In genomic region chr18:79986726-79987125, GRCh38 we compare ENCODE assay signal across 9 cellular contexts. TPM values are rescaled to one million over a fixed set of nuclear protein-coding genes. Genes with fewer than 3 reads are reported as not detected.
DNase-seq lines count a peak whose midpoint lies in the region; ATAC-seq and TF ChIP-seq lines count a peak whose summit lies in the region.
"Had no signal": no experiment of that assay in that cellular context is flagged by ENCODE, and none has a peak within 500 bp of the region (broad histone marks: within the 10 kb centered on the region; RNA-seq: fewer than 3 reads in every experiment).

No MANE protein-coding gene starts in this region.

- peak overlapping the region; percentile 39 for H3K4me2 ChIP-seq in H9 (ENCODE audit: insufficient read depth, insufficient read length, low read length)

- no CpG with 5 or more reads among the region's 7 CpGs for WGBS in H9 (ENCODE audit: extremely low coverage, insufficient read length, low lambda C conversion rate)

- no peak overlapping the region for H3K18ac ChIP-seq in H9 (ENCODE audit: insufficient read length, low read depth, low read length)

- H4K5ac ChIP-seq in H9 (ENCODE audit: insufficient read length, low read depth, low read length): no peak overlapping the region

- in situ Hi-C loops in astrocyte of the spinal cord (cut with HindIII; ENCODE audit: low sequenced_read_pairs): no loop called here

- H3K4me3 ChIP-seq in astrocyte of the spinal cord (ENCODE audit: low read depth, low read length): peak overlapping the region; percentile 84

- H3K27ac ChIP-seq in H9 (ENCODE audit: insufficient read length, low read depth, low read length): no peak overlapping the region

- H2AK5ac ChIP-seq in H9 (ENCODE audit: insufficient read length, low read length): no peak overlapping the region

- peaks cover 8% of the 10 kb centered on the region for H3K23me2 ChIP-seq in H9 (ENCODE audit: insufficient read length, low read depth, low read length, poor library complexity, severe bottlenecking)

- no peak overlapping the region for H3K23ac ChIP-seq in H9 (ENCODE audit: insufficient read length, low read depth, low read length)

- H3K4me1 Mint-ChIP-seq in H9 (peaks cover 13 to 14% of the 10 kb centered on the region in 2 experiments), mesothelial cell of epicardium (peaks cover 28% of the 10 kb centered on the region)

- no peaks in the 10 kb centered on the region for H3K27me3 ChIP-seq in H9 (ENCODE audit: insufficient read depth, low read length)

- H3K36me3 Mint-ChIP-seq in H9 (ENCODE audit: insufficient read depth in 1 of 3, low read depth in 3 of 3) (peaks cover 19 to 37% (median 32%) of the 10 kb centered on the region in 3 experiments), mesothelial cell of epicardium (peaks cover 9% of the 10 kb centered on the region)

- H4K8ac ChIP-seq in H9 (replicated peaks; ENCODE audit: insufficient read length, low read depth, low read length): no peak overlapping the region

- H4K20me1 ChIP-seq in H9 (ENCODE audit: control insufficient read depth, insufficient read depth, insufficient read length): no peaks in the 10 kb centered on the region

- no peaks in the 10 kb centered on the region for H3K9me3 Mint-ChIP-seq in H9
- H3K9me3 Mint-ChIP-seq in mesothelial cell of epicardium: no peaks in the 10 kb centered on the region

- peak overlapping the region; percentile 20 for H3K9ac ChIP-seq in H9 (ENCODE audit: extremely low read depth, insufficient read length, low read length)

- H3K79me1 ChIP-seq in H9 (ENCODE audit: insufficient read depth, low read depth, low read length, poor library complexity, severe bottlenecking): peaks cover 6% of the 10 kb centered on the region

- DNase-seq in AG08395 (ENCODE audit: low spot score) (peak; percentile 33), H9 (no peak), astrocyte of the spinal cord (ENCODE audit: low read depth, low spot score) (no peak), mesothelial cell of epicardium (ENCODE audit: low spot score in 2 of 2, unreplicated experiment in 2 of 2) (no peak), mucosa of gallbladder (ENCODE audit: low spot score) (no peak)
- DNase-seq: KG1 had no signal

- TF ChIP-seq CTCF in H9 (conservative IDR thresholded peaks at IDR 0.05): no peak
- TF ChIP-seq CTCF in astrocyte of the spinal cord (IDR thresholded peaks at IDR 0.05; ENCODE audit: low read depth, low read length): no peak
- TF ChIP-seq CTCF in mesothelial cell of epicardium (IDR thresholded peaks at IDR 0.05; ENCODE audit: unreplicated experiment): no peak

- H2BK20ac ChIP-seq in H9 (ENCODE audit: low read depth, low read length, poor library complexity, severe bottlenecking): no peak overlapping the region

- no peaks in the 10 kb centered on the region for H3K9me3 ChIP-seq in H9 (ENCODE audit: control insufficient read depth, low read depth, low read length)

- H2BK15ac ChIP-seq in H9 (ENCODE audit: low read depth, low read length): no peak overlapping the region

- H4K91ac ChIP-seq in H9 (ENCODE audit: insufficient read length, low read depth, low read length): no peak overlapping the region

- H3K4me3 Mint-ChIP-seq in H9: peak overlapping the region; percentile 82 to 90
- H3K4me3 Mint-ChIP-seq in mesothelial cell of epicardium: peak overlapping the region; percentile 93

- H3K4me1 ChIP-seq in H9 (ENCODE audit: insufficient read depth, low read length): no peaks in the 10 kb centered on the region

- H3K27ac Mint-ChIP-seq in H9 (peak overlapping the region in 2 of 3 experiments; percentile 11 to 64; a peak in 2 of 7 replicates), mesothelial cell of epicardium (peak overlapping the region; percentile 91)

- H2BK5ac ChIP-seq in H9 (ENCODE audit: insufficient read length, low read length): no peak overlapping the region

- H3K14ac ChIP-seq in H9 (ENCODE audit: insufficient read depth, low read length): no peak overlapping the region

- H2AFZ ChIP-seq in H9 (ENCODE audit: low read length): no peak overlapping the region

- H3K56ac ChIP-seq in H9 (ENCODE audit: insufficient read length, low read depth, low read length): no peak overlapping the region

- H2BK12ac ChIP-seq in H9 (ENCODE audit: insufficient read length, low read depth, low read length): no peak overlapping the region

- H3T11ph ChIP-seq in H9 (ENCODE audit: low read length): no peak overlapping the region

- ATAC-seq in GM19035 (IDR thresholded peaks at IDR 0.05; ENCODE audit: unreplicated experiment) (no peak), GM19395 (IDR thresholded peaks at IDR 0.05; ENCODE audit: unreplicated experiment) (no peak), GM18909 (IDR thresholded peaks at IDR 0.05; ENCODE audit: poor library complexity, unreplicated experiment) (no peak)

- H3K79me2 ChIP-seq in H9 (ENCODE audit: insufficient read depth, low read length): peaks cover 54% of the 10 kb centered on the region

- H2BK120ac ChIP-seq in H9 (ENCODE audit: low read depth, low read length, poor library complexity, severe bottlenecking): no peak overlapping the region

- no peaks in the 10 kb centered on the region for H3K27me3 Mint-ChIP-seq in H9 (ENCODE audit: low read depth)
- H3K27me3 Mint-ChIP-seq in mesothelial cell of epicardium (ENCODE audit: low read depth): no peaks in the 10 kb centered on the region

- no peak overlapping the region for H3K4ac ChIP-seq in H9 (ENCODE audit: low read depth, low read length)

RNA-seq across cellular contexts. Expression of gene TXNL4A, which starts 1.6 kb away (rescaled TPM):
- 163 and 164 TPM in 2 replicates for total RNA-seq in H9 (2021)
- 77.2 to 79.9 TPM (median 79.5 TPM) in 3 replicates for total RNA-seq in mesothelial cell of epicardium
- total RNA-seq in mucosa of gallbladder: 76.7 TPM

RNA-seq across cellular contexts. Expression of gene HSBP1L1, which starts 22.3 kb away (rescaled TPM):
- total RNA-seq in H9 (2021) (0.46 TPM in 1 of 2 replicates, not detected in the other), mesothelial cell of epicardium (31.8 to 35.4 TPM (median 33.9 TPM) in 3 replicates), mucosa of gallbladder (21.4 TPM)

RNA-seq across cellular contexts. Expression of gene SLC66A2, which starts 35.3 kb away (rescaled TPM):
- total RNA-seq in H9 (2021) (10.3 and 13.0 TPM in 2 replicates), mesothelial cell of epicardium (33.5 to 34.6 TPM (median 34.4 TPM) in 3 replicates), mucosa of gallbladder (61.3 TPM)

RNA-seq across cellular contexts. Expression of gene RBFA, which starts 47.5 kb away (rescaled TPM):
- 39.4 and 42.5 TPM in 2 replicates for total RNA-seq in H9 (2021)
- total RNA-seq in mesothelial cell of epicardium: 35.3 to 38.3 TPM (median 37.5 TPM) in 3 replicates
- 17.7 TPM for total RNA-seq in mucosa of gallbladder

Comparison
In these comparisons a context has a peak if more than half of its experiments do, and no peak if none do; other contexts are left out.
1. RNA of gene HSBP1L1, which starts 22.3 kb away (total RNA-seq): 31.8 to 35.4 TPM in mesothelial cell of epicardium and 21.4 TPM in mucosa of gallbladder (single experiment); 0.46 TPM in H9; every median in the first group is over 10 times any median in the second.